Comparison of ENCODE assay signal across 1 cellular context in genomic region chr17:28956861-28957260, GRCh38.
TF ChIP-seq lines count a peak whose summit lies in the region.

No MANE protein-coding gene starts in this region.

TF ChIP-seq in WTC11, 78 proteins besides CTCF, POLR2A, EP300 and RAD21 (continued from another document):
- TF ChIP-seq AR (CRISPR knock-in tag; IDR thresholded peaks at IDR 0.05) = no peak
- TF ChIP-seq ZNF416 (CRISPR knock-in tag; IDR thresholded peaks at IDR 0.05) = no peak
- no peak for TF ChIP-seq ZNF671 (CRISPR knock-in tag; IDR thresholded peaks at IDR 0.05)
- TF ChIP-seq OVOL2 (CRISPR knock-in tag; IDR thresholded peaks at IDR 0.05; ENCODE audit: borderline replicate concordance) = no peak
- no peak for TF ChIP-seq NFE2L1 (CRISPR knock-in tag; IDR thresholded peaks at IDR 0.05)
- TF ChIP-seq ESRRA (CRISPR knock-in tag; IDR thresholded peaks at IDR 0.05; ENCODE audit: borderline replicate concordance) = no peak
- TF ChIP-seq SMAD3 (CRISPR knock-in tag; IDR thresholded peaks at IDR 0.05; ENCODE audit: borderline replicate concordance) = no peak
- TF ChIP-seq ZNF532 (CRISPR knock-in tag; IDR thresholded peaks at IDR 0.05; ENCODE audit: borderline replicate concordance) = no peak
- no peak for TF ChIP-seq ZNF281 (CRISPR knock-in tag; IDR thresholded peaks at IDR 0.05)
- TF ChIP-seq E2F1 (CRISPR knock-in tag; IDR thresholded peaks at IDR 0.05) = no peak
- no peak for TF ChIP-seq PRRX2 (CRISPR knock-in tag; IDR thresholded peaks at IDR 0.05)
- no peak for TF ChIP-seq ZNF396 (CRISPR knock-in tag; IDR thresholded peaks at IDR 0.05; ENCODE audit: borderline replicate concordance)
- TF ChIP-seq NR3C1 (CRISPR knock-in tag; conservative IDR thresholded peaks at IDR 0.05; ENCODE audit: low read depth) = no peak
